11 cellular contexts compared by ENCODE assay signal in genomic region chr17:80599546-80600305, GRCh38. TPM values are rescaled to one million over a fixed set of nuclear protein-coding genes. Genes with fewer than 3 reads are reported as not detected.
A peak's percentile ranks its signal among the peaks of the same experiment; 100 is the strongest.
DNase-seq lines count a peak whose midpoint lies in the region; ATAC-seq, FAIRE-seq and TF ChIP-seq lines count a peak whose summit lies in the region.
"Had no signal": no experiment of that assay in that cellular context is flagged by ENCODE, and none has a peak within 500 bp of the region (broad histone marks: within the 10 kb centered on the region; RNA-seq: fewer than 3 reads in every experiment).

No MANE protein-coding gene starts in this region.

- H3K4me3 Mint-ChIP-seq in activated CD4-positive, alpha-beta T cell treated with anti-CD3 and anti-CD28 coated beads, Interleukin-2, amount 10 ng/mL, durations not matched to agents 24 days and 14 days, result peak overlapping the region; percentile 18
- H3K4me3 Mint-ChIP-seq: B cell had no signal

- intact Hi-C loops in activated CD4-positive, alpha-beta T cell treated with anti-CD3 and anti-CD28 coated beads, Interleukin-2, amount 10 ng/mL, durations not matched to agents 24 days and 14 days (cut with micrococcal nuclease), result loop anchor here (10.0 kb wide), 2 partner anchors 235 to 295 kb away; no protein-coding TSS in a partner anchor
- intact Hi-C loops in endothelial cell of umbilical vein (cut with micrococcal nuclease), result no loop called here

- BruUV-seq in endothelial cell of umbilical vein (replicated peaks; lab: Mats Ljungman, UMichigan), result no TSS peak

- H3K27me3 ChIP-seq in OCI-LY1 (ENCODE audit: insufficient read depth, low read length) (no peaks in the 10 kb centered on the region), endothelial cell of umbilical vein (ENCODE audit: control insufficient read depth in 2 of 2, insufficient read depth in 2 of 2, low read length in 2 of 2) (no peaks in the 10 kb centered on the region)

- peaks cover 46% of the 10 kb centered on the region for H3K79me2 ChIP-seq in OCI-LY1 (ENCODE audit: insufficient read depth, low read length)
- peaks cover 48% of the 10 kb centered on the region for H3K79me2 ChIP-seq in endothelial cell of umbilical vein (ENCODE audit: control insufficient read depth, insufficient read depth, low read length)

- H3K27ac ChIP-seq in OCI-LY1 (ENCODE audit: low read depth, low read length, poor library complexity, severe bottlenecking), result peak overlapping the region; percentile 49
- no peak overlapping the region for H3K27ac ChIP-seq in endothelial cell of umbilical vein (ENCODE audit: insufficient read depth, low read depth, low read length)

- peak overlapping the region; percentile 56 for H3K27ac Mint-ChIP-seq in activated CD4-positive, alpha-beta T cell treated with anti-CD3 and anti-CD28 coated beads, Interleukin-2, amount 10 ng/mL, durations not matched to agents 24 days and 14 days
- H3K27ac Mint-ChIP-seq: B cell had no signal

- H2AFZ ChIP-seq in OCI-LY1 (ENCODE audit: low read length) (no peak overlapping the region), endothelial cell of umbilical vein (ENCODE audit: low read depth, low read length) (no peak overlapping the region)

- H3K4me2 ChIP-seq in OCI-LY1 (ENCODE audit: low read length) (no peak overlapping the region), endothelial cell of umbilical vein (ENCODE audit: insufficient read depth, low read length) (no peak overlapping the region)

- H3K9me3 Mint-ChIP-seq in activated CD4-positive, alpha-beta T cell treated with anti-CD3 and anti-CD28 coated beads, Interleukin-2, amount 10 ng/mL, durations not matched to agents 24 days and 14 days, result no peaks in the 10 kb centered on the region

- no peak for TF ChIP-seq CTCF in OCI-LY1 (IDR thresholded peaks at IDR 0.05; ENCODE audit: low read length)
- TF ChIP-seq CTCF in endothelial cell of umbilical vein (IDR thresholded peaks at IDR 0.05; ENCODE audit: extremely low read depth in 1 of 2, insufficient read depth in 1 of 2, low read depth in 1 of 2, low read length in 2 of 2), result no peak

- ATAC-seq in GM18861 (IDR thresholded peaks at IDR 0.05; ENCODE audit: unreplicated experiment), result no peak

- H3K9me3 ChIP-seq in OCI-LY1 (ENCODE audit: low read length) (no peaks in the 10 kb centered on the region), endothelial cell of umbilical vein (replicated peaks; ENCODE audit: control insufficient read depth, insufficient read depth, low read length) (no peaks in the 10 kb centered on the region)

- H3K36me3 ChIP-seq in OCI-LY1 (ENCODE audit: insufficient read depth, low read length) (peaks cover 12% of the 10 kb centered on the region), endothelial cell of umbilical vein (ENCODE audit: control insufficient read depth in 2 of 2, extremely low read depth in 1 of 2, insufficient read depth in 2 of 2, low read length in 2 of 2) (no peaks in the 10 kb centered on the region)

- H3K9me1 ChIP-seq in endothelial cell of umbilical vein (replicated peaks; ENCODE audit: control insufficient read depth, extremely low read depth, insufficient read depth, low read length), result no peaks in the 10 kb centered on the region

- H3K27me3 Mint-ChIP-seq in activated CD4-positive, alpha-beta T cell treated with anti-CD3 and anti-CD28 coated beads, Interleukin-2, amount 10 ng/mL, durations not matched to agents 24 days and 14 days, result no peaks in the 10 kb centered on the region
- H3K27me3 Mint-ChIP-seq: B cell had no signal

- dilution Hi-C loops in endothelial cell of umbilical vein (cut with MboI; ENCODE audit: extremely low pct_ligation_motif_present, low sequenced_read_pairs), result no loop called here

- peaks cover 60% of the 10 kb centered on the region for H3K4me1 ChIP-seq in OCI-LY1 (ENCODE audit: insufficient read depth, low read length, severe bottlenecking)
- H3K4me1 ChIP-seq in endothelial cell of umbilical vein (ENCODE audit: control insufficient read depth, extremely low read depth, insufficient read depth, low read length), result peaks cover 6% of the 10 kb centered on the region

- H3K9me2 ChIP-seq in OCI-LY1 (ENCODE audit: low read depth, low read length), result no peaks in the 10 kb centered on the region

- H3K36me3 Mint-ChIP-seq in activated CD4-positive, alpha-beta T cell treated with anti-CD3 and anti-CD28 coated beads, Interleukin-2, amount 10 ng/mL, durations not matched to agents 24 days and 14 days (ENCODE audit: low read depth), result peaks cover 21% of the 10 kb centered on the region

- H3K4me3 ChIP-seq in OCI-LY1 (ENCODE audit: low read depth, low read length, poor library complexity, severe bottlenecking) (no peak overlapping the region), endothelial cell of umbilical vein (replicated peaks in 1 of 3; ENCODE audit: insufficient read depth in 1 of 3, low read depth in 1 of 3, low read length in 3 of 3) (no peak overlapping the region)

- peaks cover 69% of the 10 kb centered on the region for H3K4me1 Mint-ChIP-seq in activated CD4-positive, alpha-beta T cell treated with anti-CD3 and anti-CD28 coated beads, Interleukin-2, amount 10 ng/mL, durations not matched to agents 24 days and 14 days

- 0 out of 2 replicates have a peak, but pooled peaks cover 1% of the 10 kb centered on the region for H3F3A ChIP-seq in OCI-LY1 (ENCODE audit: insufficient read depth, low read length)

- peak overlapping the region; percentile 31; the same call in 1 of the 2 replicates for H3K9ac ChIP-seq in OCI-LY1 (ENCODE audit: low read length)
- no peak overlapping the region for H3K9ac ChIP-seq in endothelial cell of umbilical vein (replicated peaks; ENCODE audit: extremely low read depth, insufficient read depth, low read length)

- no peak for TF ChIP-seq POLR2A in endothelial cell of umbilical vein (IDR thresholded peaks at IDR 0.05; ENCODE audit: low read depth, low read length)

- POLR2A ChIA-PET in endothelial cell of umbilical vein (lab: Charles Lee), result no interaction called here

- DNase-seq in activated CD4-positive, alpha-beta T cell treated with anti-CD3 and anti-CD28 coated beads, Interleukin-2, amount 10 ng/mL, durations not matched to agents 24 days and 14 days, result no peak
- no peak for DNase-seq in activated CD4-positive, alpha-beta T cell treated with anti-CD3 and anti-CD28 coated beads for 48 hours
- DNase-seq in endothelial cell of umbilical vein (ENCODE audit: low read depth, low spot score) (no peak), renal cortical epithelial cell (ENCODE audit: low read depth) (peak; percentile 36), NCI-H2107 treated with DMSO at 0.1 percent for 48 hours (lab: John Stamatoyannopoulos, UW; ENCODE audit: unreplicated experiment) (no peak), frontal cortex (ENCODE audit: low spot score in 2 of 2) (no peak)
- DNase-seq: H7 had no signal

- H4K20me1 ChIP-seq in OCI-LY1 (ENCODE audit: insufficient read depth, low read length) (no peaks in the 10 kb centered on the region), endothelial cell of umbilical vein (replicated peaks; ENCODE audit: control insufficient read depth, extremely low read depth, insufficient read depth, low read length) (no peaks in the 10 kb centered on the region)

- FAIRE-seq in endothelial cell of umbilical vein (lab: Jason Lieb, UNC) (peak; percentile 26), frontal cortex (lab: Jason Lieb, UNC) (no peak)
- FAIRE-seq: GM18507 had no signal

- CTCF ChIA-PET in endothelial cell of umbilical vein (lab: Charles Lee), result no interaction called here

TF ChIP-seq in endothelial cell of umbilical vein, 7 proteins besides CTCF, POLR2A, EP300 and RAD21:
- TF ChIP-seq JUN (IDR thresholded peaks at IDR 0.05; ENCODE audit: borderline replicate concordance, insufficient read depth, insufficient read length, low read depth) (no peak), POLR2AphosphoS5 (IDR thresholded peaks at IDR 0.05; ENCODE audit: insufficient read depth, low read depth, low read length) (no peak), EZH2 (IDR thresholded peaks at IDR 0.05; ENCODE audit: borderline replicate concordance, low read depth, low read length, severe bottlenecking) (no peak), MYC (IDR thresholded peaks at IDR 0.05; ENCODE audit: low read depth, low read length) (no peak), GATA2 (IDR thresholded peaks at IDR 0.05; ENCODE audit: insufficient read depth, insufficient read length, low read depth, low read length) (no peak), FOS (IDR thresholded peaks at IDR 0.05; ENCODE audit: borderline replicate concordance, insufficient read depth, low read length) (no peak)
- TF ChIP-seq, protein P1, sequence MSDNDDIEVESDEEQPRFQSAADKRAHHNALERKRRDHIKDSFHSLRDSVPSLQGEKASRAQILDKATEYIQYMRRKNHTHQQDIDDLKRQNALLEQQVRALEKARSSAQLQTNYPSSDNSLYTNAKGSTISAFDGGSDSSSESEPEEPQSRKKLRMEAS (IDR thresholded peaks at IDR 0.05; ENCODE audit: insufficient read depth, insufficient read length), result no peak

RNA-seq across cellular contexts. Expression of gene RPTOR, which starts 55.1 kb away (rescaled TPM):
- total RNA-seq in activated CD4-positive, alpha-beta T cell treated with anti-CD3 and anti-CD28 coated beads, Interleukin-2, amount 10 ng/mL, durations not matched to agents 24 days and 14 days, result 67.2 and 68.2 TPM in 2 replicates
- 37.0 and 41.8 TPM in 2 replicates for total RNA-seq in endothelial cell of umbilical vein
- polyA plus RNA-seq in endothelial cell of umbilical vein, result 10.7 and 11.5 TPM in 2 replicates
- polyA plus RNA-seq in endothelial cell of umbilical vein (2011; cell fraction: cytosol; rRNA removed), result 8.8 and 10.4 TPM in 2 replicates
- 23.5 and 24.7 TPM in 2 replicates for polyA plus RNA-seq in endothelial cell of umbilical vein (2011; cell fraction: nucleus; rRNA removed)
- 19.5 and 23.2 TPM in 2 replicates for polyA plus RNA-seq in endothelial cell of umbilical vein (2012)
- polyA minus RNA-seq in endothelial cell of umbilical vein, result 27.7 and 39.0 TPM in 2 replicates
- 19.4 TPM for polyA minus RNA-seq in endothelial cell of umbilical vein (2011; cell fraction: cytosol; rRNA and poly(A)+ RNA removed)
- polyA minus RNA-seq in endothelial cell of umbilical vein (2011; cell fraction: nucleus; rRNA and poly(A)+ RNA removed), result 58.5 and 61.8 TPM in 2 replicates
- total RNA-seq in renal cortical epithelial cell, result 11.6 and 35.5 TPM in 2 replicates
- 12.2 TPM for total RNA-seq in frontal cortex
